Comparison of ENCODE assay signal across 1 cellular context in the genomic region with DNA sequence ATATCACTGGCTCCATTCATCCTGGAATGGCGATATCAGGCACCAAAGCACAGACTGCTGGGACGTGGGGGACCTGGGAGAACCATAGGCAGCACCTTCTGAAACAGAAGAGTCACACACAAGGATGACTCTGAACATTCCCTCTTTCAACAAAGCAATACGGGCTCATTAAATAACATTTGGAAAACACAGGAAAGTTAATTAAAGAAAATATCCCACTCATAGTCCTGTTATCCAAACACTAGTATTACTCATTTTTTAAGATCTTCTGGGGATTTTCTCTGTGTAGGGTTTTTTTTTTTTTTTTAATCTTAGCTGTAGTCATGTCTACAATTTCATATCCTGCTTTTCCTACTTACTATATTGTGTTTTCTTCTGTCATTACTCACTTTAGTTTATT.
TF ChIP-seq lines count a peak whose summit lies in the region.

No MANE protein-coding gene starts in this region.

TF ChIP-seq in IMR-90, 13 proteins besides CTCF, POLR2A, EP300 and RAD21 (continued from another document):
- TF ChIP-seq, protein P1, sequence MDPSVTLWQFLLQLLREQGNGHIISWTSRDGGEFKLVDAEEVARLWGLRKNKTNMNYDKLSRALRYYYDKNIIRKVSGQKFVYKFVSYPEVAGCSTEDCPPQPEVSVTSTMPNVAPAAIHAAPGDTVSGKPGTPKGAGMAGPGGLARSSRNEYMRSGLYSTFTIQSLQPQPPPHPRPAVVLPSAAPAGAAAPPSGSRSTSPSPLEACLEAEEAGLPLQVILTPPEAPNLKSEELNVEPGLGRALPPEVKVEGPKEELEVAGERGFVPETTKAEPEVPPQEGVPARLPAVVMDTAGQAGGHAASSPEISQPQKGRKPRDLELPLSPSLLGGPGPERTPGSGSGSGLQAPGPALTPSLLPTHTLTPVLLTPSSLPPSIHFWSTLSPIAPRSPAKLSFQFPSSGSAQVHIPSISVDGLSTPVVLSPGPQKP (IDR thresholded peaks at IDR 0.05; ENCODE audit: borderline replicate concordance, low read depth, low read length), result no peak
- TF ChIP-seq CHD1 (IDR thresholded peaks at IDR 0.05; ENCODE audit: low read depth, low read length) (no peak), MXI1 (IDR thresholded peaks at IDR 0.05; ENCODE audit: borderline replicate concordance, low read depth, low read length) (no peak), CEBPB (IDR thresholded peaks at IDR 0.05; ENCODE audit: low read depth, low read length) (no peak), FOS (IDR thresholded peaks at IDR 0.05; ENCODE audit: low read depth, low read length) (no peak), RCOR1 (IDR thresholded peaks at IDR 0.05; ENCODE audit: insufficient replicate concordance, low read length) (no peak)
- TF ChIP-seq, protein P2, sequence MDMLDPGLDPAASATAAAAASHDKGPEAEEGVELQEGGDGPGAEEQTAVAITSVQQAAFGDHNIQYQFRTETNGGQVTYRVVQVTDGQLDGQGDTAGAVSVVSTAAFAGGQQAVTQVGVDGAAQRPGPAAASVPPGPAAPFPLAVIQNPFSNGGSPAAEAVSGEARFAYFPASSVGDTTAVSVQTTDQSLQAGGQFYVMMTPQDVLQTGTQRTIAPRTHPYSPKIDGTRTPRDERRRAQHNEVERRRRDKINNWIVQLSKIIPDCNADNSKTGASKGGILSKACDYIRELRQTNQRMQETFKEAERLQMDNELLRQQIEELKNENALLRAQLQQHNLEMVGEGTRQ (IDR thresholded peaks at IDR 0.05; ENCODE audit: low read depth, low read length), result no peak
